10 cellular contexts compared by ENCODE assay signal in genomic region chr22:20575724-20576444, GRCh38.
"Had no signal": no experiment of that assay in that cellular context is flagged by ENCODE, and none has a peak within 500 bp of the region (broad histone marks: within the 10 kb centered on the region; RNA-seq: fewer than 3 reads in every experiment).

No MANE protein-coding gene starts in this region.

- H3K9me3 Mint-ChIP-seq: activated naive CD4-positive, alpha-beta T cell treated with anti-CD3 and anti-CD28 coated beads for 36 hours; activated naive CD8-positive, alpha-beta T cell treated with anti-CD3 and anti-CD28 coated beads, Interleukin-2, amount 50 U/mL, for 24 hours; mesothelial cell of epicardium; neural progenitor cell; T-helper 2 cell treated with Interferon-gamma antibody and Interleukin-4, amounts not matched to agents 5 μg/mL and 100 μg/mL, for 36 hours had no signal

- H3K27ac Mint-ChIP-seq: activated naive CD4-positive, alpha-beta T cell treated with anti-CD3 and anti-CD28 coated beads for 36 hours; activated naive CD8-positive, alpha-beta T cell treated with anti-CD3 and anti-CD28 coated beads, Interleukin-2, amount 50 U/mL, for 24 hours had no signal

- H3K4me3 Mint-ChIP-seq: activated naive CD4-positive, alpha-beta T cell treated with anti-CD3 and anti-CD28 coated beads for 36 hours; activated naive CD8-positive, alpha-beta T cell treated with anti-CD3 and anti-CD28 coated beads, Interleukin-2, amount 50 U/mL, for 24 hours; mesothelial cell of epicardium; neural progenitor cell had no signal

- ATAC-seq: activated naive CD8-positive, alpha-beta T cell treated with anti-CD3 and anti-CD28 coated beads, Interleukin-2, amount 50 U/mL, for 24 hours; left ventricle myocardium superior had no signal

- DNase-seq: activated naive CD4-positive, alpha-beta T cell treated with anti-CD3 and anti-CD28 coated beads for 36 hours; activated naive CD8-positive, alpha-beta T cell treated with anti-CD3 and anti-CD28 coated beads, Interleukin-2, amount 50 U/mL, for 24 hours; effector CD8-positive, alpha-beta T cell; foreskin fibroblast; glutamatergic neuron; left ventricle myocardium superior; pancreas had no signal

- H3K27me3 Mint-ChIP-seq: activated naive CD8-positive, alpha-beta T cell treated with anti-CD3 and anti-CD28 coated beads, Interleukin-2, amount 50 U/mL, for 24 hours had no signal
